In genomic region chr10:95247200-95247880, GRCh38 we compare ENCODE assay signal across 9 cellular contexts. TPM values are rescaled to one million over a fixed set of nuclear protein-coding genes. Genes with fewer than 3 reads are reported as not detected.
DNase-seq lines count a peak whose midpoint lies in the region; ATAC-seq and TF ChIP-seq lines count a peak whose summit lies in the region.
"Had no signal": no experiment of that assay in that cellular context is flagged by ENCODE, and none has a peak within 500 bp of the region (broad histone marks: within the 10 kb centered on the region; RNA-seq: fewer than 3 reads in every experiment).

No MANE protein-coding gene starts in this region.

- peak overlapping the region; percentile 58 to 70 for H3K27ac ChIP-seq in tibial artery

- no peaks in the 10 kb centered on the region for H3K9me3 ChIP-seq in tibial artery

- intact Hi-C loops in tibial artery (cut with DNase I; ENCODE audit: low total_unique reads): loop anchor here (5.0 kb wide), 2 partner anchors 45 to 105 kb away; partner anchors contain the start of gene PDLIM1

- in situ Hi-C loops in astrocyte of the spinal cord (cut with HindIII; ENCODE audit: low sequenced_read_pairs): no loop called here

- no peak for ATAC-seq in HG02798 (IDR thresholded peaks at IDR 0.05; ENCODE audit: poor library complexity, unreplicated experiment)
- no peak for ATAC-seq in GM21723 (IDR thresholded peaks at IDR 0.05; ENCODE audit: unreplicated experiment)
- ATAC-seq in GM19324 (IDR thresholded peaks at IDR 0.05; ENCODE audit: low FRiP score, unreplicated experiment): no peak

- DNase-seq in HT1080 (ENCODE audit: low read depth) (peak; percentile 69), astrocyte of the spinal cord (ENCODE audit: low read depth, low spot score) (peak; percentile 74), left kidney (ENCODE audit: low read depth, low spot score) (peak; percentile 56), tibial artery (no peak), cerebellar cortex (ENCODE audit: low spot score) (no peak)

- H3K4me1 ChIP-seq in tibial artery: peaks cover 0 to 57% (median 40%) of the 10 kb centered on the region in 4 donors

- no peaks in the 10 kb centered on the region for H3K27me3 ChIP-seq in tibial artery

- H3K4me3 ChIP-seq in astrocyte of the spinal cord (ENCODE audit: low read depth, low read length) (no peak overlapping the region), tibial artery (no peak overlapping the region)

- peaks cover 16 to 37% (median 29%) of the 10 kb centered on the region in 3 donors for H3K36me3 ChIP-seq in tibial artery

- TF ChIP-seq CTCF in astrocyte of the spinal cord (IDR thresholded peaks at IDR 0.05; ENCODE audit: low read depth, low read length) (no peak), tibial artery (IDR thresholded peaks at IDR 0.05) (no peak)

RNA-seq across cellular contexts. Expression of gene PDLIM1, which starts 43.5 kb away (rescaled TPM):
- total RNA-seq in HT1080 (2014; rRNA removed; shearing (Covaris generic)): 11.4 and 17.9 TPM in 2 replicates
- 80.7 and 84.4 TPM in 2 replicates for polyA plus RNA-seq in HT1080 (2015; cell fraction: cytosol; rRNA removed)
- 36.5 and 45.3 TPM in 2 replicates for polyA plus RNA-seq in HT1080 (2015; cell fraction: nucleus; rRNA removed)

RNA-seq across cellular contexts. Expression of gene ACSM6, which starts 53.3 kb away (rescaled TPM):
- not detected in 2 replicates for total RNA-seq in HT1080 (2014; rRNA removed; shearing (Covaris generic))
- polyA plus RNA-seq in HT1080 (2015; cell fraction: cytosol; rRNA removed): not detected in 2 replicates
- not detected in 2 replicates for polyA plus RNA-seq in HT1080 (2015; cell fraction: nucleus; rRNA removed)
- total RNA-seq: T-helper 2 cell treated with Interferon-gamma antibody and Interleukin-4, amounts not matched to agents 100 ng/mL and 5 ng/mL, for 36 hours had no signal

Comparison
In these comparisons a context has a peak if more than half of its experiments do, and no peak if none do; other contexts are left out.
1. DNase-seq: peak in HT1080 (single experiment), astrocyte of the spinal cord (single experiment) and left kidney (single experiment); none in tibial artery (0 of 2) and cerebellar cortex (single experiment).